Comparison of ENCODE assay signal across 21 cellular contexts in the genomic region with DNA sequence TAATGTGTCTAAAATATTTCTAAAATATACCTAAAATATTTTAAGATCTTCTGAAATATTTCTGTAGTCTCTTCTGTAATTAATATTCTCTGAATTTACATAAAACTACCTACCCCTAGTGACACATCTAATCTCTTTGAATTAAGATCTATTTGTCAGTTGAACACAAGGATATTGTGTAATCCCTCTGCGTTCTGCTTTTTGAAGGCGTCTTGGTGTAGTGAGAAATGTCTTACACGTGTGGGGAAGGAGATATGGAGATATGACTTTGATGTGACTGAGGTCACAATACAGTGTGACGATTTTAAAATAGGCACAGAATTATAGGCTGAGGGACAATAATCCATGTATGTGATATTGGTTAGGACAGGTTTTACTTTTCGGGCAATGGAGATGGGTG.
"Had no signal": no experiment of that assay in that cellular context is flagged by ENCODE, and none has a peak within 500 bp of the region (broad histone marks: within the 10 kb centered on the region; RNA-seq: fewer than 3 reads in every experiment).

No MANE protein-coding gene starts in this region.

- FAIRE-seq: endothelial cell of umbilical vein had no signal

- ATAC-seq: foreskin keratinocyte; left cardiac atrium; natural killer cell treated with Interleukin-12 subunit alpha and Interleukin-12 subunit beta and Interleukin-15 and Interleukin-18, amount 100 ng/mL, for 72 hours had no signal

- H3K27ac ChIP-seq: foreskin keratinocyte, left ventricle myocardium inferior, neural progenitor cell, ovary, right atrium auricular region had no signal

- H3K4me3 ChIP-seq: left ventricle myocardium inferior, lung, neural progenitor cell, ovary, right atrium auricular region had no signal

- H3K9me3 ChIP-seq: left ventricle myocardium inferior, ovary, right atrium auricular region had no signal

- H3K9ac ChIP-seq: neural progenitor cell had no signal

- DNase-seq: effector CD4-positive, alpha-beta T cell; endodermal cell; erythroblast; foreskin keratinocyte; immature natural killer cell; kidney; left cardiac atrium; left ventricle myocardium inferior; mesenchymal stem cell; midbrain; nucleus accumbens; ovary; small intestine; stimulated activated CD4-positive, alpha-beta T cell treated with anti-CD3 and anti-CD28 coated beads, Interleukin-12 subunit alpha, Interleukin-12 subunit beta, amount 100 ng/mL, for 4 hours; stimulated activated naive CD4-positive, alpha-beta T cell treated with Interleukin-2 at 50 U/mL for 16 hours; trophoblast cell had no signal

- H3K27me3 ChIP-seq: foreskin keratinocyte, neural progenitor cell, ovary, right atrium auricular region had no signal

- H3K4me1 ChIP-seq: foreskin keratinocyte, left ventricle myocardium inferior, neural progenitor cell, right atrium auricular region had no signal

- H3K4me2 ChIP-seq: neural progenitor cell had no signal

- H3K36me3 ChIP-seq: left ventricle myocardium inferior, neural progenitor cell, ovary, right atrium auricular region had no signal

- H2AFZ ChIP-seq: neural progenitor cell had no signal
